Comparison of ENCODE assay signal across 11 cellular contexts in genomic region chr4:70613893-70614572, GRCh38. TPM values are rescaled to one million over a fixed set of nuclear protein-coding genes. Genes with fewer than 3 reads are reported as not detected.
A peak's percentile ranks its signal among the peaks of the same experiment; 100 is the strongest.
DNase-seq lines count a peak whose midpoint lies in the region; ATAC-seq and TF ChIP-seq lines count a peak whose summit lies in the region.
"Had no signal": no experiment of that assay in that cellular context is flagged by ENCODE, and none has a peak within 500 bp of the region (broad histone marks: within the 10 kb centered on the region; RNA-seq: fewer than 3 reads in every experiment).

No MANE protein-coding gene starts in this region.

- H3K4me1 ChIP-seq in adipocyte (ENCODE audit: control insufficient read depth, insufficient read depth, low read length) = peaks cover 18% of the 10 kb centered on the region

- H3K4me3 ChIP-seq in adipocyte (ENCODE audit: low read length) (peak overlapping the region; percentile 79), MG63 (no peak overlapping the region)

- H3K27me3 Mint-ChIP-seq in naive B cell = no peaks in the 10 kb centered on the region
- H3K27me3 Mint-ChIP-seq in WTC11 (ENCODE audit: low read depth) = no peaks in the 10 kb centered on the region

- peak overlapping the region; percentile 60 for H3K9ac ChIP-seq in adipocyte (ENCODE audit: low read length)

- H3K36me3 ChIP-seq in adipocyte (ENCODE audit: control insufficient read depth, insufficient read depth, low read length, severe bottlenecking) = no peaks in the 10 kb centered on the region
- H3K36me3 ChIP-seq in MG63 = no peaks in the 10 kb centered on the region

- H3K9me3 ChIP-seq in adipocyte (ENCODE audit: control insufficient read depth, low read length) (no peaks in the 10 kb centered on the region), MG63 (no peaks in the 10 kb centered on the region)

- H3K9me3 Mint-ChIP-seq in naive B cell (peaks cover 0 to 5% (median 0%) of the 10 kb centered on the region in 7 donors), WTC11 (peaks cover 10% of the 10 kb centered on the region)
- H3K9me3 Mint-ChIP-seq: activated naive CD4-positive, alpha-beta T cell treated with anti-CD3 and anti-CD28 coated beads, Interleukin-2, amount 50 U/mL, for 24 hours had no signal

- H3K27me3 ChIP-seq in adipocyte (replicated peaks; ENCODE audit: control insufficient read depth, insufficient read depth, low read length) (no peaks in the 10 kb centered on the region), MG63 (no peaks in the 10 kb centered on the region; the same call in 1 of the 2 replicates)

- H3K36me3 Mint-ChIP-seq in naive B cell (no peaks in the 10 kb centered on the region), WTC11 (no peaks in the 10 kb centered on the region)
- H3K36me3 Mint-ChIP-seq: activated naive CD4-positive, alpha-beta T cell treated with anti-CD3 and anti-CD28 coated beads, Interleukin-2, amount 50 U/mL, for 24 hours had no signal

- peak; percentile 32 for ATAC-seq in GM18502 (IDR thresholded peaks at IDR 0.05; ENCODE audit: poor library complexity, unreplicated experiment)
- peak; percentile 12 for ATAC-seq in HG02623 (IDR thresholded peaks at IDR 0.05; ENCODE audit: unreplicated experiment)
- peak in 1 of 2 donors; percentile 37 for ATAC-seq in naive B cell (ENCODE audit: low read depth in 2 of 2)
- no peak for ATAC-seq in WTC11

- H3K4me1 Mint-ChIP-seq in naive B cell = peaks cover 13 to 29% (median 28%) of the 10 kb centered on the region in 3 donors
- no peaks in the 10 kb centered on the region; the same call in 1 of the 2 replicates for H3K4me1 Mint-ChIP-seq in WTC11

- DNase-seq in adipocyte (ENCODE audit: low read depth) = no peak
- no peak for DNase-seq in naive B cell
- DNase-seq in WTC11 (ENCODE audit: low spot score) = no peak
- DNase-seq in MG63 = no peak
- DNase-seq in activated naive CD4-positive, alpha-beta T cell treated with Interleukin-2 at 50 U/mL for 16 hours = no peak
- DNase-seq in NCI-H1694 (lab: John Stamatoyannopoulos, UW) = no peak
- DNase-seq: SIG-M5; stimulated activated CD4-positive, alpha-beta T cell treated with anti-CD3 and anti-CD28 coated beads, Interleukin-4, amount 100 ng/mL, for 4 hours had no signal

- CTCF ChIA-PET in WTC11 (lab: Charles Lee) = interaction anchor here (0.9 to 1.8 kb wide), 2 partner anchors 12 to 20 kb away, joined by 5 to 6 read pairs; no protein-coding TSS in a partner anchor

- no peak for TF ChIP-seq CTCF in WTC11 (IDR thresholded peaks at IDR 0.05)

- H3K4me3 Mint-ChIP-seq in naive B cell (peak overlapping the region in 7 of 8 donors; percentile 16 to 78 (median 36)), WTC11 (no peak overlapping the region)
- H3K4me3 Mint-ChIP-seq: activated naive CD4-positive, alpha-beta T cell treated with anti-CD3 and anti-CD28 coated beads, Interleukin-2, amount 50 U/mL, for 24 hours had no signal

- H3K27ac Mint-ChIP-seq in naive B cell (peak overlapping the region in 5 of 6 donors; percentile 9 to 78 (median 63)), WTC11 (no peak overlapping the region)
- H3K27ac Mint-ChIP-seq: activated naive CD4-positive, alpha-beta T cell treated with anti-CD3 and anti-CD28 coated beads, Interleukin-2, amount 50 U/mL, for 24 hours had no signal

- POLR2A ChIA-PET in WTC11 (lab: Charles Lee) = no interaction called here

TF ChIP-seq in WTC11, 78 proteins besides CTCF, POLR2A, EP300 and RAD21:
- TF ChIP-seq CDX4 (CRISPR knock-in tag; IDR thresholded peaks at IDR 0.05; ENCODE audit: borderline replicate concordance) (no peak), ZNF219 (CRISPR knock-in tag; IDR thresholded peaks at IDR 0.05; ENCODE audit: borderline replicate concordance) (no peak), IRF1 (CRISPR knock-in tag; IDR thresholded peaks at IDR 0.05) (no peak), ZSCAN18 (CRISPR knock-in tag; IDR thresholded peaks at IDR 0.05) (no peak), TEAD4 (CRISPR knock-in tag; IDR thresholded peaks at IDR 0.05) (no peak)
- TF ChIP-seq, protein P1, sequence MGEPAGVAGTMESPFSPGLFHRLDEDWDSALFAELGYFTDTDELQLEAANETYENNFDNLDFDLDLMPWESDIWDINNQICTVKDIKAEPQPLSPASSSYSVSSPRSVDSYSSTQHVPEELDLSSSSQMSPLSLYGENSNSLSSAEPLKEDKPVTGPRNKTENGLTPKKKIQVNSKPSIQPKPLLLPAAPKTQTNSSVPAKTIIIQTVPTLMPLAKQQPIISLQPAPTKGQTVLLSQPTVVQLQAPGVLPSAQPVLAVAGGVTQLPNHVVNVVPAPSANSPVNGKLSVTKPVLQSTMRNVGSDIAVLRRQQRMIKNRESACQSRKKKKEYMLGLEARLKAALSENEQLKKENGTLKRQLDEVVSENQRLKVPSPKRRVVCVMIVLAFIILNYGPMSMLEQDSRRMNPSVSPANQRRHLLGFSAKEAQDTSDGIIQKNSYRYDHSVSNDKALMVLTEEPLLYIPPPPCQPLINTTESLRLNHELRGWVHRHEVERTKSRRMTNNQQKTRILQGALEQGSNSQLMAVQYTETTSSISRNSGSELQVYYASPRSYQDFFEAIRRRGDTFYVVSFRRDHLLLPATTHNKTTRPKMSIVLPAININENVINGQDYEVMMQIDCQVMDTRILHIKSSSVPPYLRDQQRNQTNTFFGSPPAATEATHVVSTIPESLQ (CRISPR knock-in tag; IDR thresholded peaks at IDR 0.05) = no peak
TF ChIP-seq in WTC11: peak in this region for 0.

RNA-seq across cellular contexts. Expression of gene ENAM, which starts 14.5 kb away (rescaled TPM):
- under 1 TPM in 2 of 6 donors, not detected in 4; 0.13 to 0.15 TPM for polyA plus RNA-seq in naive B cell (ENCODE audit: low read depth in 6 of 6)
- total RNA-seq in WTC11 (2021) = not detected in 3 replicates
- total RNA-seq in MG63 (2014; rRNA removed; shearing (Covaris generic); ENCODE audit: low replicate concordance) = not detected in 2 replicates

RNA-seq across cellular contexts. Expression of gene AMBN, which starts 22.0 kb away (rescaled TPM):
- polyA plus RNA-seq in naive B cell (ENCODE audit: low read depth in 6 of 6) = not detected
- total RNA-seq in WTC11 (2021) = not detected in 3 replicates
- not detected in 2 replicates for total RNA-seq in MG63 (2014; rRNA removed; shearing (Covaris generic); ENCODE audit: low replicate concordance)

RNA-seq across cellular contexts. Expression of gene JCHAIN, which starts 52.3 kb away (rescaled TPM):
- 100 to 1,000 TPM; 198 to 689 (median 314) TPM for polyA plus RNA-seq in naive B cell (ENCODE audit: low read depth in 6 of 6)
- 0.32 to 0.71 TPM (median 0.68 TPM) in 3 replicates for total RNA-seq in WTC11 (2021)
- total RNA-seq in MG63 (2014; rRNA removed; shearing (Covaris generic); ENCODE audit: low replicate concordance) = not detected in 2 replicates
